13 cellular contexts compared by ENCODE assay signal in genomic region chr7:22584179-22584578, GRCh38.
DNase-seq lines count a peak whose midpoint lies in the region; ATAC-seq and TF ChIP-seq lines count a peak whose summit lies in the region.
"Had no signal": no experiment of that assay in that cellular context is flagged by ENCODE, and none has a peak within 500 bp of the region (broad histone marks: within the 10 kb centered on the region; RNA-seq: fewer than 3 reads in every experiment).

No MANE protein-coding gene starts in this region.

- H3K9me2 ChIP-seq in MM.1S (replicated peaks; ENCODE audit: insufficient read depth, low read length): no peaks in the 10 kb centered on the region

- H3F3A ChIP-seq in MM.1S (ENCODE audit: insufficient read depth, low read length): peaks cover 16% of the 10 kb centered on the region

- H3K27ac ChIP-seq in MM.1S (ENCODE audit: low read length) (peak overlapping the region; percentile 71), lower lobe of right lung (peak overlapping the region; percentile 20)
- H3K27ac ChIP-seq: neutrophil had no signal

- peak; percentile 90 for DNase-seq in MM.1S
- no peak for DNase-seq in lower lobe of right lung
- no peak for DNase-seq in SW 1271 (lab: John Stamatoyannopoulos, UW)
- DNase-seq in left colon: no peak
- no peak for DNase-seq in MG63
- no peak for DNase-seq in activated T-cell treated with anti-CD3 and anti-CD28 coated beads for 4 hours
- DNase-seq: activated CD4-positive, alpha-beta T cell treated with anti-CD3 and anti-CD28 coated beads, Interleukin-2, amount 50 U/mL, for 4 hours; amniotic stem cell; CD8-positive, alpha-beta T cell; stimulated activated CD4-positive, alpha-beta T cell treated with anti-CD3 and anti-CD28 coated beads, Interleukin-2, amount 100 ng/mL, for 48 hours had no signal

- no peaks in the 10 kb centered on the region for H3K79me2 ChIP-seq in MM.1S (ENCODE audit: low read length)

- H3K4me1 ChIP-seq in MM.1S (ENCODE audit: low read length) (peaks cover 50% of the 10 kb centered on the region), lower lobe of right lung (peaks cover 57% of the 10 kb centered on the region)

- H4K20me1 ChIP-seq in MM.1S (ENCODE audit: insufficient read depth, low read length): no peaks in the 10 kb centered on the region

- no peak overlapping the region for H3K9ac ChIP-seq in MM.1S (ENCODE audit: low read length)

- no peaks in the 10 kb centered on the region for H3K9me3 ChIP-seq in MM.1S (replicated peaks; ENCODE audit: insufficient read depth, low read length)
- no peaks in the 10 kb centered on the region for H3K9me3 ChIP-seq in lower lobe of right lung
- H3K9me3 ChIP-seq in MG63: no peaks in the 10 kb centered on the region
- H3K9me3 ChIP-seq: neutrophil had no signal

- no peak overlapping the region for H2AFZ ChIP-seq in MM.1S (ENCODE audit: low read length)

- TF ChIP-seq CTCF in MM.1S (IDR thresholded peaks at IDR 0.05; ENCODE audit: low read length): no peak
- no peak for TF ChIP-seq CTCF in lower lobe of right lung (IDR thresholded peaks at IDR 0.05)

- H3K4me3 ChIP-seq in MM.1S (ENCODE audit: low read length) (no peak overlapping the region; the same call in 1 of the 2 replicates), lower lobe of right lung (no peak overlapping the region), MG63 (no peak overlapping the region)

- H3K36me3 ChIP-seq in MM.1S (replicated peaks; ENCODE audit: insufficient read depth, low read length) (no peaks in the 10 kb centered on the region), lower lobe of right lung (no peaks in the 10 kb centered on the region), MG63 (no peaks in the 10 kb centered on the region)
- H3K36me3 ChIP-seq: neutrophil had no signal

- H3K4me2 ChIP-seq in MM.1S (ENCODE audit: low read depth, low read length): peak overlapping the region; percentile 53

- ATAC-seq in GM18498 (IDR thresholded peaks at IDR 0.05; ENCODE audit: unreplicated experiment) (peak; percentile 69), GM21619 (IDR thresholded peaks at IDR 0.05; ENCODE audit: unreplicated experiment) (peak; percentile 57), lower lobe of right lung (no peak), left colon (no peak)
- ATAC-seq: CD8-positive, alpha-beta T cell had no signal

- no peaks in the 10 kb centered on the region for H3K27me3 ChIP-seq in MM.1S (replicated peaks; ENCODE audit: insufficient read depth, low read length)
- H3K27me3 ChIP-seq in lower lobe of right lung (ENCODE audit: low read depth): no peaks in the 10 kb centered on the region
- H3K27me3 ChIP-seq in MG63: no peaks in the 10 kb centered on the region
- H3K27me3 ChIP-seq: neutrophil had no signal

- intact Hi-C loops in lower lobe of right lung (cut with DNase I) (no loop called here), left colon (cut with DNase I, micrococcal nuclease) (no loop called here)

Comparison
In these comparisons a context has a peak if more than half of its experiments do, and no peak if none do; other contexts are left out.
1. ATAC-seq: peak in GM18498 (single experiment) and GM21619 (single experiment); none in lower lobe of right lung (0 of 2) and left colon (single experiment).